8 cellular contexts compared by ENCODE assay signal in genomic region chr2:240586919-240587800, GRCh38. TPM values are rescaled to one million over a fixed set of nuclear protein-coding genes. Genes with fewer than 3 reads are reported as not detected.
A peak's percentile ranks its signal among the peaks of the same experiment; 100 is the strongest.
DNase-seq lines count a peak whose midpoint lies in the region; ATAC-seq lines count a peak whose summit lies in the region.

No MANE protein-coding gene starts in this region.

- H3K27ac Mint-ChIP-seq in activated naive CD8-positive, alpha-beta T cell treated with anti-CD3 and anti-CD28 coated beads for 36 hours: peak overlapping the region; percentile 84

- DNase-seq in DMS153 (lab: John Stamatoyannopoulos, UW) (peak; percentile 27), DMS153 treated with DMSO at 0.1 percent for 48 hours (lab: John Stamatoyannopoulos, UW; ENCODE audit: unreplicated experiment) (no peak), RKO (ENCODE audit: low spot score) (peak; percentile 32), hepatic stellate cell (ENCODE audit: low spot score) (peak; percentile 46), KG1 (lab: John Stamatoyannopoulos, UW) (no peak)
- DNase-seq in activated naive CD8-positive, alpha-beta T cell treated with anti-CD3 and anti-CD28 coated beads for 36 hours: peak; percentile 68

- H3K4me3 Mint-ChIP-seq in activated naive CD8-positive, alpha-beta T cell treated with anti-CD3 and anti-CD28 coated beads for 36 hours: peak overlapping the region; percentile 91

- peak overlapping the region in 20 of 21 experiments; percentile 79 to 99 (median 93) for H3K27ac ChIP-seq in skin epidermis

- no peaks in the 10 kb centered on the region for H3K9me3 Mint-ChIP-seq in activated naive CD8-positive, alpha-beta T cell treated with anti-CD3 and anti-CD28 coated beads for 36 hours

- H3K36me3 Mint-ChIP-seq in activated naive CD8-positive, alpha-beta T cell treated with anti-CD3 and anti-CD28 coated beads for 36 hours: no peaks in the 10 kb centered on the region

- H3K4me1 Mint-ChIP-seq in activated naive CD8-positive, alpha-beta T cell treated with anti-CD3 and anti-CD28 coated beads for 36 hours: peaks cover 41% of the 10 kb centered on the region

- ATAC-seq in HG03196 (IDR thresholded peaks at IDR 0.05; ENCODE audit: unreplicated experiment): peak; percentile 6

- H3K4me3 ChIP-seq in skin epidermis: peak overlapping the region; percentile 73 to 99 (median 86)

- H3K27me3 Mint-ChIP-seq in activated naive CD8-positive, alpha-beta T cell treated with anti-CD3 and anti-CD28 coated beads for 36 hours: no peaks in the 10 kb centered on the region

RNA-seq across cellular contexts. Expression of gene CAPN10, which starts 0.6 kb away (rescaled TPM):
- 10 to 100 TPM; 30.1 to 32.3 TPM for total RNA-seq in activated naive CD8-positive, alpha-beta T cell treated with anti-CD3 and anti-CD28 coated beads for 36 hours

RNA-seq across cellular contexts. Expression of gene RNPEPL1, which starts 18.9 kb away (rescaled TPM):
- 10 to 100 TPM; 33.8 to 37.2 TPM for total RNA-seq in activated naive CD8-positive, alpha-beta T cell treated with anti-CD3 and anti-CD28 coated beads for 36 hours

RNA-seq across cellular contexts. Expression of gene DUSP28, which starts 27.0 kb away (rescaled TPM):
- 1 to 10 TPM; 6.7 to 6.9 TPM for total RNA-seq in activated naive CD8-positive, alpha-beta T cell treated with anti-CD3 and anti-CD28 coated beads for 36 hours

RNA-seq across cellular contexts. Expression of gene ANKMY1, which starts 29.4 kb away (rescaled TPM):
- total RNA-seq in activated naive CD8-positive, alpha-beta T cell treated with anti-CD3 and anti-CD28 coated beads for 36 hours: 10 to 100 TPM; 13.3 to 15.9 TPM

RNA-seq across cellular contexts. Expression of gene GPR35, which starts 38.1 kb away (rescaled TPM):
- total RNA-seq in activated naive CD8-positive, alpha-beta T cell treated with anti-CD3 and anti-CD28 coated beads for 36 hours: 1 to 10 TPM; 7.6 to 7.8 TPM

Comparison
In these comparisons a context has a peak if more than half of its experiments do, and no peak if none do; other contexts are left out.
1. DNase-seq: peak in DMS153 (single experiment), RKO (single experiment), activated naive CD8-positive, alpha-beta T cell treated with anti-CD3 and anti-CD28 coated beads for 36 hours (single experiment) and hepatic stellate cell (single experiment); none in DMS153 treated with DMSO at 0.1 percent for 48 hours (single experiment) and KG1 (single experiment).